ENCODE assay signal across 1 cellular context in the genomic region with DNA sequence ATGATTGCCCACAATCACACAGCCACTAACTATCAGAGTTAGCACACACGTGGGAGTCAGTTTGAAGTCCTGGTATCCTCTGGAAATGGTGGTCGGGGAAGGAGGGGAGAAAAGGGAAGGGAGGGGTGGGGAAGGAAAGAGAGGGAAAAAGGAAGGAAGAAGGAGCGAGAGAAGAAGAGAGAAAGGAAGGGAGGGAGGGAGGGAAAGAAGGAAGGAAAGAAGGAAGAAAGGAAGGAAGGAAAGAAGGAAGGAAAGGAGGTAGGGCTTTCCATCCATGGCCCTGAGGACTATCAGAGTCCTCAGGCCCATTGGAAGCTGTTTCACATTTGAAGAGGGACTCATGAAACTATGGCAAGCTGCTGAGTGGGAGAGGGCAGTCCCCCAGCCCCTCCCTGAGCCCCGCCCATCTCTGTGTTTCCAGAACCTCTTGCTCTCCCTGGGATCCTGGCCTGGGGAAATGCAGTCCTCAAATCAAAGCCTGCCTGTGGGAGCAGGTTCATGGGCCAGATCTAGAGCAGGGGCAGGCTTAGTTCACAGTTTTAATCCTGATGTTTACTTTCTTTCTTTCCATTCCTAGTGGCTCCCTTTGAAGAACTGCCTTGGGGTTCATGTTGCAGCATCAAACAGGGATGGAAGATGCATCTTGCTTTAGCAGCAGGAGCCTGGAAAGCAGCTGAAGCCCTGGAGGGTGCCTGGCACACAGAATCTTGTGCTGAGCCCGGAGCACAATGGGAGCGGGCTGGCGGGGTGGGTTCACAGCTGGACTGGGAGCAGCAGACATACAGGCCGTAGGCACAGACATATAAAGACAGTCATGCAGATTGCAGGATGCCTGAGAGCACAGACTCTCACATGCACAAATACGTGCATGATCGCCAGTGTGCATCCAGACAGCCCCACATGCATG.
TF ChIP-seq lines count a peak whose summit lies in the region.

No MANE protein-coding gene starts in this region.

TF ChIP-seq in H1, 55 proteins besides CTCF, POLR2A, EP300 and RAD21:
- TF ChIP-seq KDM5A (IDR thresholded peaks at IDR 0.05; ENCODE audit: low read length) (no peak), BRCA1 (IDR thresholded peaks at IDR 0.05; ENCODE audit: low read depth, low read length) (no peak), CHD2 (IDR thresholded peaks at IDR 0.05; ENCODE audit: low read length) (no peak), HDAC2 (IDR thresholded peaks at IDR 0.05; ENCODE audit: borderline replicate concordance in 1 of 2, low read depth in 2 of 2, low read length in 2 of 2) (no peak), RBBP5 (IDR thresholded peaks at IDR 0.05; ENCODE audit: borderline replicate concordance, low read depth, low read length) (no peak), MAX (IDR thresholded peaks at IDR 0.05) (no peak), GTF2F1 (IDR thresholded peaks at IDR 0.05; ENCODE audit: borderline replicate concordance, low read depth, low read length) (no peak), USF2 (IDR thresholded peaks at IDR 0.05; ENCODE audit: low read length) (no peak), BCL11A (IDR thresholded peaks at IDR 0.05; ENCODE audit: low read depth in 2 of 2, low read length in 2 of 2) (no peak), RNF2 (IDR thresholded peaks at IDR 0.05; ENCODE audit: borderline replicate concordance, low read depth, low read length, missing control alignments, poor library complexity, severe bottlenecking) (no peak), TCF12 (IDR thresholded peaks at IDR 0.05; ENCODE audit: low read depth, low read length) (no peak), CEBPB (IDR thresholded peaks at IDR 0.05; ENCODE audit: low read depth, low read length) (no peak)
TF ChIP-seq in H1: peak in this region for 0.
